22 cellular contexts compared by ENCODE assay signal in genomic region chr17:21374455-21375161, GRCh38. TPM values are rescaled to one million over a fixed set of nuclear protein-coding genes. Genes with fewer than 3 reads are reported as not detected.
A peak's percentile ranks its signal among the peaks of the same experiment; 100 is the strongest.
DNase-seq lines count a peak whose midpoint lies in the region; ATAC-seq, FAIRE-seq and TF ChIP-seq lines count a peak whose summit lies in the region.
"Had no signal": no experiment of that assay in that cellular context is flagged by ENCODE, and none has a peak within 500 bp of the region (broad histone marks: within the 10 kb centered on the region; RNA-seq: fewer than 3 reads in every experiment).

No MANE protein-coding gene starts in this region.

- H3K4me3 ChIP-seq in DND-41 (ENCODE audit: low read depth in 1 of 2, low read length in 2 of 2): no peak overlapping the region
- no peak overlapping the region for H3K4me3 ChIP-seq in OCI-LY1 (ENCODE audit: low read depth, low read length, poor library complexity, severe bottlenecking)
- H3K4me3 ChIP-seq in kidney (ENCODE audit: low read length in 2 of 2): no peak overlapping the region
- H3K4me3 ChIP-seq: transverse colon had no signal

- no peaks in the 10 kb centered on the region for H3K27me3 ChIP-seq in DND-41 (ENCODE audit: insufficient read depth, low read length, poor library complexity)
- H3K27me3 ChIP-seq in OCI-LY1 (ENCODE audit: insufficient read depth, low read length): no peaks in the 10 kb centered on the region

- H3K4me2 ChIP-seq in DND-41 (ENCODE audit: insufficient read depth, low read length) (no peak overlapping the region), OCI-LY1 (ENCODE audit: low read length) (no peak overlapping the region)

- DNase-seq in DND-41 (no peak), H4 (ENCODE audit: low spot score) (peak; percentile 19), kidney (peak; percentile 22), SIG-M5 treated with dmso at 0.1 percent for 504 hours (lab: John Stamatoyannopoulos, UW; ENCODE audit: unreplicated experiment) (no peak), KG1 (lab: John Stamatoyannopoulos, UW) (no peak)
- DNase-seq: activated CD4-positive, alpha-beta T cell treated with anti-CD3 and anti-CD28 coated beads for 36 hours; AML-193; brain microvascular endothelial cell; dorsolateral prefrontal cortex; foreskin melanocyte; GDM1; naive thymus-derived CD8-positive, alpha-beta T cell; NCI-H1694 treated with DMSO at 0.1 percent for 48 hours; NCI-H2227 treated with DMSO at 0.1 percent for 48 hours; transverse colon had no signal

- ATAC-seq in DND-41 (ENCODE audit: insufficient read depth, low read depth) (no peak), esophagus mucosa (no peak), GM19463 (IDR thresholded peaks at IDR 0.05; ENCODE audit: unreplicated experiment) (no peak)
- ATAC-seq: activated CD4-positive, alpha-beta T cell treated with anti-CD3 and anti-CD28 coated beads for 36 hours; naive thymus-derived CD8-positive, alpha-beta T cell had no signal

- H3F3A ChIP-seq in OCI-LY1 (ENCODE audit: insufficient read depth, low read length): no peaks in the 10 kb centered on the region

- H3K27ac ChIP-seq in DND-41 (ENCODE audit: low read length) (no peak overlapping the region), OCI-LY1 (ENCODE audit: low read depth, low read length, poor library complexity, severe bottlenecking) (no peak overlapping the region), kidney (ENCODE audit: low read depth in 2 of 2, low read length in 2 of 2) (no peak overlapping the region)
- H3K27ac ChIP-seq: brain microvascular endothelial cell, epithelial cell of prostate, parathyroid adenoma, transverse colon had no signal

- TF ChIP-seq CTCF in DND-41 (IDR thresholded peaks at IDR 0.05; ENCODE audit: borderline replicate concordance, extremely low read depth, low read length, poor library complexity, severe bottlenecking): peak; percentile 13
- TF ChIP-seq CTCF in OCI-LY1 (IDR thresholded peaks at IDR 0.05; ENCODE audit: low read length): peak; percentile 56
- TF ChIP-seq CTCF in kidney (IDR thresholded peaks at IDR 0.05; ENCODE audit: borderline replicate concordance, extremely low read depth, insufficient read depth): no peak

- H2AFZ ChIP-seq in DND-41 (ENCODE audit: low read depth, low read length) (no peak overlapping the region), OCI-LY1 (ENCODE audit: low read length) (no peak overlapping the region)
- H2AFZ ChIP-seq: parathyroid adenoma had no signal

- intact Hi-C loops in kidney (cut with DNase I): no loop called here

- H3K9me3 ChIP-seq in DND-41 (ENCODE audit: insufficient read depth, low read length, severe bottlenecking): no peaks in the 10 kb centered on the region
- H3K9me3 ChIP-seq in OCI-LY1 (ENCODE audit: low read length): no peaks in the 10 kb centered on the region
- no peaks in the 10 kb centered on the region for H3K9me3 ChIP-seq in kidney (ENCODE audit: control insufficient read depth in 1 of 2, low read length in 2 of 2)
- H3K9me3 ChIP-seq: transverse colon had no signal

- H3K79me2 ChIP-seq in DND-41 (ENCODE audit: insufficient read depth, low read length): no peaks in the 10 kb centered on the region
- no peaks in the 10 kb centered on the region for H3K79me2 ChIP-seq in OCI-LY1 (ENCODE audit: insufficient read depth, low read length)

- H3K9me2 ChIP-seq in OCI-LY1 (ENCODE audit: low read depth, low read length): no peaks in the 10 kb centered on the region

- H3K4me1 ChIP-seq in DND-41 (ENCODE audit: insufficient read depth, low read length) (no peaks in the 10 kb centered on the region), OCI-LY1 (ENCODE audit: insufficient read depth, low read length, severe bottlenecking) (no peaks in the 10 kb centered on the region), kidney (ENCODE audit: control insufficient read depth in 1 of 2, insufficient read depth in 1 of 2, low read depth in 1 of 2, low read length in 2 of 2) (peaks cover 0 to 8% of the 10 kb centered on the region in 2 donors)

- no peak overlapping the region for H3K9ac ChIP-seq in DND-41 (ENCODE audit: low read depth, low read length)
- no peak overlapping the region for H3K9ac ChIP-seq in OCI-LY1 (ENCODE audit: low read length)
- H3K9ac ChIP-seq in kidney (ENCODE audit: low read length in 2 of 2): no peak overlapping the region
- H3K9ac ChIP-seq: parathyroid adenoma had no signal

- no peak for FAIRE-seq in kidney (lab: Jason Lieb, UNC)
- FAIRE-seq: TTC549 had no signal

- H3K36me3 ChIP-seq in DND-41 (ENCODE audit: insufficient read depth, low read length) (no peaks in the 10 kb centered on the region), OCI-LY1 (ENCODE audit: insufficient read depth, low read length) (no peaks in the 10 kb centered on the region), kidney (ENCODE audit: control insufficient read depth in 1 of 2, insufficient read depth in 2 of 2, low read length in 2 of 2) (no peaks in the 10 kb centered on the region)
- H3K36me3 ChIP-seq: brain microvascular endothelial cell, transverse colon had no signal

- H4K20me1 ChIP-seq in DND-41 (ENCODE audit: insufficient read depth, low read length) (peaks cover 3% of the 10 kb centered on the region; the same call in 1 of the 2 replicates), OCI-LY1 (ENCODE audit: insufficient read depth, low read length) (no peaks in the 10 kb centered on the region)

RNA-seq across cellular contexts. Expression of gene KCNJ12, which starts 1.5 kb away (rescaled TPM):
- 0.14 and 0.27 TPM in 2 replicates for total RNA-seq in H4 (2014; rRNA removed; shearing (Covaris generic))
- 3.1 TPM for total RNA-seq in kidney
- 3.4 TPM for polyA plus RNA-seq in kidney (ENCODE audit: insufficient read depth, low read depth, low replicate concordance)
- not detected for total RNA-seq in esophagus mucosa
- total RNA-seq: activated CD4-positive, alpha-beta T cell treated with anti-CD3 and anti-CD28 coated beads for 36 hours; naive thymus-derived CD8-positive, alpha-beta T cell; RPMI7951 had no signal

Comparison
In these comparisons a context has a peak if more than half of its experiments do, and no peak if none do; other contexts are left out.
1. DNase-seq: peak in H4 (single experiment) and kidney (single experiment); none in DND-41 (single experiment), SIG-M5 treated with dmso at 0.1 percent for 504 hours (single experiment) and KG1 (single experiment).